In the genomic region with DNA sequence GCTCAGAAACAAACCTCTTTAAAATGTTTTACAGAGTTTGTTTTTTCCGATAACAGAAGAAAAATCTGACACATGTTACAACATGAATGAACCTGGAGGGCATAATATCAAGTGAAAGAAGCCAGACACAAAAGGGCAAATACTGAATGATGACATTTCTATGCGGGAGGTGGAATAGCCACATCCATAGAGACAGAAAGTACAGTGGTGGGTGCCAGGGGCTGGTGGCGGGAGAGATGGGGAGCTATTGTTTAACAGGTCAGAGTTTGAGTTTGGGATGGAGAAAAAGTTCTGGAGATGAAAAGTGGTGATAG, we compare ENCODE assay signal across 19 cellular contexts.
"Had no signal": no experiment of that assay in that cellular context is flagged by ENCODE, and none has a peak within 500 bp of the region (broad histone marks: within the 10 kb centered on the region; RNA-seq: fewer than 3 reads in every experiment).

No MANE protein-coding gene starts in this region.

- DNase-seq: Kasumi-1; MV-4-11; NCI-H1048; NCI-H1436 treated with DMSO at 0.1 percent for 48 hours; NCI-H1694; NCI-H187 treated with DMSO at 0.1 percent for 48 hours; NCI-H2029 treated with DMSO at 0.1 percent for 48 hours; NCI-H526; NCI-H82; NK-92 treated with Interleukin-12 subunit alpha and Interleukin-12 subunit beta, amount 100 ng/mL, for 24 hours; PC-3; SHP77 treated with DMSO at 0.1 percent for 48 hours had no signal

- H3K4me2 ChIP-seq: KMS-11 had no signal

- H3K4me1 ChIP-seq: SJSA1 had no signal

- H3K9ac ChIP-seq: KMS-11 had no signal

- H3K9me3 ChIP-seq: SJSA1 had no signal

- H3K27ac ChIP-seq: HL-60, KMS-11, SJSA1, SK-N-MC had no signal

- H3K4me3 ChIP-seq: K562, SJSA1, SK-N-MC had no signal

- ATAC-seq: K562, Panc1, PC-3, Right ventricle myocardium inferior had no signal

- H3K36me3 ChIP-seq: SJSA1 had no signal
